ENCODE assay signal across 1 cellular context in genomic region chr18:62455222-62455621, GRCh38.
TF ChIP-seq lines count a peak whose summit lies in the region.

No MANE protein-coding gene starts in this region.

TF ChIP-seq in HepG2, 621 proteins besides CTCF, POLR2A, EP300 and RAD21 (continued from another document and continues in another):
- TF ChIP-seq ZNF275 (CRISPR knock-in tag; IDR thresholded peaks at IDR 0.05; ENCODE audit: borderline replicate concordance): no peak
- TF ChIP-seq DMAP1 (CRISPR knock-in tag; IDR thresholded peaks at IDR 0.05): no peak
- peak; percentile 42; the same call in 1 of the 2 replicates for TF ChIP-seq MLXIP (CRISPR knock-in tag; IDR thresholded peaks at IDR 0.05; ENCODE audit: borderline replicate concordance)
- no peak for TF ChIP-seq ZBTB44 (CRISPR knock-in tag; IDR thresholded peaks at IDR 0.05)
- TF ChIP-seq LBX2 (CRISPR knock-in tag; IDR thresholded peaks at IDR 0.05; ENCODE audit: borderline replicate concordance): no peak
- no peak for TF ChIP-seq ZHX2 (IDR thresholded peaks at IDR 0.05; ENCODE audit: low read depth)
- TF ChIP-seq ZHX2 (CRISPR knock-in tag; IDR thresholded peaks at IDR 0.05; ENCODE audit: borderline replicate concordance): no peak
- TF ChIP-seq HMG20A (CRISPR knock-in tag; IDR thresholded peaks at IDR 0.05; ENCODE audit: borderline replicate concordance): peak; percentile 38; the same call in 1 of the 2 replicates
- TF ChIP-seq HNF4G (IDR thresholded peaks at IDR 0.05; ENCODE audit: borderline replicate concordance, low read depth, low read length): peak; percentile 22; the same call in 1 of the 2 replicates
- TF ChIP-seq HNF4G (CRISPR knock-in tag; IDR thresholded peaks at IDR 0.05; ENCODE audit: borderline replicate concordance, low read depth): no peak
- 0 out of 2 replicates have a peak, but pooled peaks have one; percentile 21 for TF ChIP-seq MIXL1 (CRISPR knock-in tag; IDR thresholded peaks at IDR 0.05)
- TF ChIP-seq ZNF567 (CRISPR knock-in tag; IDR thresholded peaks at IDR 0.05; ENCODE audit: borderline replicate concordance): no peak
- TF ChIP-seq SP140L (CRISPR knock-in tag; IDR thresholded peaks at IDR 0.05; ENCODE audit: borderline replicate concordance): no peak
- no peak for TF ChIP-seq HIC2 (CRISPR knock-in tag; IDR thresholded peaks at IDR 0.05; ENCODE audit: low read depth)
- TF ChIP-seq PBX2 (CRISPR knock-in tag; IDR thresholded peaks at IDR 0.05): no peak
- no peak for TF ChIP-seq ZNF430 (CRISPR knock-in tag; IDR thresholded peaks at IDR 0.05)
- no peak for TF ChIP-seq JUND (CRISPR knock-in tag; IDR thresholded peaks at IDR 0.05)
- TF ChIP-seq HMGXB3 (CRISPR knock-in tag; IDR thresholded peaks at IDR 0.05; ENCODE audit: borderline replicate concordance): no peak
- TF ChIP-seq SP2 (CRISPR knock-in tag; IDR thresholded peaks at IDR 0.05): no peak
- no peak for TF ChIP-seq ZNF337 (CRISPR knock-in tag; IDR thresholded peaks at IDR 0.05; ENCODE audit: borderline replicate concordance, low read depth)
- TF ChIP-seq ZNF34 (CRISPR knock-in tag; IDR thresholded peaks at IDR 0.05; ENCODE audit: borderline replicate concordance): no peak
- no peak for TF ChIP-seq CBFB (CRISPR knock-in tag; IDR thresholded peaks at IDR 0.05)
- TF ChIP-seq NFIC (IDR thresholded peaks at IDR 0.05; ENCODE audit: low read length): peak; percentile 33; the same call in 1 of the 2 replicates
- TF ChIP-seq NR2F6 (IDR thresholded peaks at IDR 0.05): peak; percentile 94
- TF ChIP-seq NR2F6 (CRISPR knock-in tag; IDR thresholded peaks at IDR 0.05): peak; percentile 67
- no peak for TF ChIP-seq TRIM22 (IDR thresholded peaks at IDR 0.05)
- no peak for TF ChIP-seq HBP1 (CRISPR knock-in tag; IDR thresholded peaks at IDR 0.05; ENCODE audit: low read depth)
- TF ChIP-seq TEF (CRISPR knock-in tag; IDR thresholded peaks at IDR 0.05): no peak
